In the genomic region with DNA sequence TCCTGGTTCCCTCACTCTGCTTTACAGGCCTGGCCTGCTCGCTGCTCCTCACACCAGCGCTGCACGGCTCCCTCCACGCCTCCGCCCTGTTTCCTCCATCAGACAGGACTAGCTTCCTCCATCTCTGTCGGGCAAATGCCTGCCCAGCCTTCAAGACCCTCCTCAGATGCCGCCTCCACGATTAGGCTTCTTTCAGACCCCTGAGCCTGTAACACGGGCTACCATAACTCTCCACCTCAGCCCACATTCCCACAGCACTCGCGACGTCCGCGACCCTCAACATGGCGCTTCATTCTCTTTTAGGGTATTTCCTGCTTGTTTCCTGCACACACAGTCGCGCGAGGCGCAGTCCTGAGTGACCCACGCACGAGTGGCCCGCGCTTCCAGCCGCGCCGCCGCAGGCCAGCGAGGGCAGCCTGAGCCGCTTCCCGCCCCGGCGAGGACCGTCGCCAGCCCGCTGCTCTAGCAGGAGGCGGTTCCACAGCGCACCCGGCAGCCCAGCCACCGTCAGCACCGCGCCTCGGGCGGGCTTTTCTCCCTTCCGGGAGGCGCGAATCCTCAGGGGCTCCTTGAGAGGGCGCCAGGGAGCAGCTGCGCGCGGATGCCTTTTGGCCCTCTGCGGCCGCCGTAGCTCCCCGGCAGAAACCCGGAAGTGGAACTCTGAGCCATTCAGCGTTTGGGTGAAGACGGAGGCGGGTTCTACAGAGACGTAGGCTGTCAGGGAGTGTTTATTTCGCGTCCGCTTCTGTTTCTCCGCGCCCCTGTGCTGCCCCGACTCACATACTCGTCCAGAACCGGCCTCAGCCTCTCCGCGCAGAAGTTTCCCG, we compare ENCODE assay signal across 1 cellular context.
TF ChIP-seq lines count a peak whose summit lies in the region.

Gene FRG1 (plus strand): TSS at position 695 of the 827 bp plus-strand sequence. CDS start 138 bp downstream, outside the sequence.

TF ChIP-seq in K562, 482 proteins besides CTCF, POLR2A, EP300 and RAD21 (continued from another document and continues in another):
- no peak for TF ChIP-seq SFPQ (IDR thresholded peaks at IDR 0.05; ENCODE audit: low read depth, low read length)
- TF ChIP-seq TGIF2 (CRISPR knock-in tag; IDR thresholded peaks at IDR 0.05): no peak
- TF ChIP-seq ZC3H11A (IDR thresholded peaks at IDR 0.05; ENCODE audit: low read depth, low read length): no peak
- TF ChIP-seq DMBX1 (CRISPR knock-in tag; IDR thresholded peaks at IDR 0.05; ENCODE audit: borderline replicate concordance): no peak
- TF ChIP-seq, protein P1, sequence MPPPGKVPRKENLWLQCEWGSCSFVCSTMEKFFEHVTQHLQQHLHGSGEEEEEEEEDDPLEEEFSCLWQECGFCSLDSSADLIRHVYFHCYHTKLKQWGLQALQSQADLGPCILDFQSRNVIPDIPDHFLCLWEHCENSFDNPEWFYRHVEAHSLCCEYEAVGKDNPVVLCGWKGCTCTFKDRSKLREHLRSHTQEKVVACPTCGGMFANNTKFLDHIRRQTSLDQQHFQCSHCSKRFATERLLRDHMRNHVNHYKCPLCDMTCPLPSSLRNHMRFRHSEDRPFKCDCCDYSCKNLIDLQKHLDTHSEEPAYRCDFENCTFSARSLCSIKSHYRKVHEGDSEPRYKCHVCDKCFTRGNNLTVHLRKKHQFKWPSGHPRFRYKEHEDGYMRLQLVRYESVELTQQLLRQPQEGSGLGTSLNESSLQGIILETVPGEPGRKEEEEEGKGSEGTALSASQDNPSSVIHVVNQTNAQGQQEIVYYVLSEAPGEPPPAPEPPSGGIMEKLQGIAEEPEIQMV (tag; conservative IDR thresholded peaks at IDR 0.05; ENCODE audit: low read depth): peak; percentile 73
- no peak for TF ChIP-seq ZNF699 (CRISPR knock-in tag; IDR thresholded peaks at IDR 0.05; ENCODE audit: insufficient replicate concordance)
- TF ChIP-seq ZNF407 (IDR thresholded peaks at IDR 0.05; ENCODE audit: low read depth): peak; percentile 99
- TF ChIP-seq ZBTB1 (CRISPR knock-in tag; IDR thresholded peaks at IDR 0.05; ENCODE audit: borderline replicate concordance, low read depth): no peak; the same call in 1 of the 2 replicates
- TF ChIP-seq NR0B1 (IDR thresholded peaks at IDR 0.05; ENCODE audit: partially characterized antibody): no peak
- TF ChIP-seq POLR2AphosphoS2 (IDR thresholded peaks at IDR 0.05; ENCODE audit: low read length): no peak
- no peak for TF ChIP-seq SRSF1 (IDR thresholded peaks at IDR 0.05; ENCODE audit: low read depth, low read length)
- no peak for TF ChIP-seq ESRRB (CRISPR knock-in tag; IDR thresholded peaks at IDR 0.05; ENCODE audit: borderline replicate concordance)
- TF ChIP-seq SAP30 (IDR thresholded peaks at IDR 0.05; ENCODE audit: borderline replicate concordance, insufficient read depth, low read depth, low read length, poor library complexity, severe bottlenecking): no peak
- TF ChIP-seq THRB (CRISPR knock-in tag; conservative IDR thresholded peaks at IDR 0.05): no peak
- peak; percentile 68; the same call in 1 of the 2 replicates for TF ChIP-seq POLR2AphosphoS5 (IDR thresholded peaks at IDR 0.05; ENCODE audit: control insufficient read depth, insufficient read depth, low read depth, low read length)
- TF ChIP-seq ZNF830 (CRISPR knock-in tag; IDR thresholded peaks at IDR 0.05): no peak
- TF ChIP-seq, protein P2, sequence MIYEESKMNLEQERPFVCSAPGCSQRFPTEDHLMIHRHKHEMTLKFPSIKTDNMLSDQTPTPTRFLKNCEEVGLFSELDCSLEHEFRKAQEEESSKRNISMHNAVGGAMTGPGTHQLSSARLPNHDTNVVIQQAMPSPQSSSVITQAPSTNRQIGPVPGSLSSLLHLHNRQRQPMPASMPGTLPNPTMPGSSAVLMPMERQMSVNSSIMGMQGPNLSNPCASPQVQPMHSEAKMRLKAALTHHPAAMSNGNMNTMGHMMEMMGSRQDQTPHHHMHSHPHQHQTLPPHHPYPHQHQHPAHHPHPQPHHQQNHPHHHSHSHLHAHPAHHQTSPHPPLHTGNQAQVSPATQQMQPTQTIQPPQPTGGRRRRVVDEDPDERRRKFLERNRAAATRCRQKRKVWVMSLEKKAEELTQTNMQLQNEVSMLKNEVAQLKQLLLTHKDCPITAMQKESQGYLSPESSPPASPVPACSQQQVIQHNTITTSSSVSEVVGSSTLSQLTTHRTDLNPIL (CRISPR knock-in tag; IDR thresholded peaks at IDR 0.05): no peak
- no peak for TF ChIP-seq BDP1 (IDR thresholded peaks at IDR 0.05; ENCODE audit: insufficient read depth, insufficient read length)
- TF ChIP-seq ZNF280A (IDR thresholded peaks at IDR 0.05; ENCODE audit: low read depth, partially characterized antibody): no peak
- no peak; a peak in 1 of 4 replicates for TF ChIP-seq KDM4B (IDR thresholded peaks at IDR 0.05; ENCODE audit: borderline replicate concordance in 2 of 2, low read depth in 1 of 2)
- no peak for TF ChIP-seq SAFB2 (IDR thresholded peaks at IDR 0.05; ENCODE audit: borderline replicate concordance, low read depth, low read length, severe bottlenecking)
- TF ChIP-seq HNRNPLL (IDR thresholded peaks at IDR 0.05; ENCODE audit: low read depth, low read length, poor library complexity, severe bottlenecking): no peak
- no peak for TF ChIP-seq ZNF253 (CRISPR knock-in tag; conservative IDR thresholded peaks at IDR 0.05)
- no peak for TF ChIP-seq USF2 (CRISPR knock-in tag; IDR thresholded peaks at IDR 0.05)
- no peak for TF ChIP-seq ZNF165 (CRISPR knock-in tag; IDR thresholded peaks at IDR 0.05; ENCODE audit: borderline replicate concordance)
- TF ChIP-seq ZNF184 (CRISPR knock-in tag; IDR thresholded peaks at IDR 0.05): no peak
- no peak for TF ChIP-seq NR2F6 (CRISPR knock-in tag; IDR thresholded peaks at IDR 0.05)
- TF ChIP-seq SMAD1 (IDR thresholded peaks at IDR 0.05; ENCODE audit: low read depth, low read length, partially characterized antibody): peak; percentile 19
- TF ChIP-seq EWSR1 (IDR thresholded peaks at IDR 0.05; ENCODE audit: borderline replicate concordance, low read depth, partially characterized antibody): no peak
- TF ChIP-seq, protein P3, sequence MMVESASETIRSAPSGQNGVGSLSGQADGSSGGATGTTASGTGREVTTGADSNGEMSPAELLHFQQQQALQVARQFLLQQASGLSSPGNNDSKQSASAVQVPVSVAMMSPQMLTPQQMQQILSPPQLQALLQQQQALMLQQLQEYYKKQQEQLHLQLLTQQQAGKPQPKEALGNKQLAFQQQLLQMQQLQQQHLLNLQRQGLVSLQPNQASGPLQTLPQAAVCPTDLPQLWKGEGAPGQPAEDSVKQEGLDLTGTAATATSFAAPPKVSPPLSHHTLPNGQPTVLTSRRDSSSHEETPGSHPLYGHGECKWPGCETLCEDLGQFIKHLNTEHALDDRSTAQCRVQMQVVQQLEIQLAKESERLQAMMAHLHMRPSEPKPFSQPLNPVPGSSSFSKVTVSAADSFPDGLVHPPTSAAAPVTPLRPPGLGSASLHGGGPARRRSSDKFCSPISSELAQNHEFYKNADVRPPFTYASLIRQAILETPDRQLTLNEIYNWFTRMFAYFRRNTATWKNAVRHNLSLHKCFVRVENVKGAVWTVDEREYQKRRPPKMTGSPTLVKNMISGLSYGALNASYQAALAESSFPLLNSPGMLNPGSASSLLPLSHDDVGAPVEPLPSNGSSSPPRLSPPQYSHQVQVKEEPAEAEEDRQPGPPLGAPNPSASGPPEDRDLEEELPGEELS (CRISPR knock-in tag; IDR thresholded peaks at IDR 0.05; ENCODE audit: borderline replicate concordance): peak; percentile 81; the same call in 1 of the 2 replicates
- TF ChIP-seq SNRNP70 (optimal IDR thresholded peaks at IDR 0.05; ENCODE audit: low read depth, low read length): no peak
